ENCODE assay signal across 8 cellular contexts in genomic region chr14:104864267-104865068, GRCh38. TPM values are rescaled to one million over a fixed set of nuclear protein-coding genes. Genes with fewer than 3 reads are reported as not detected.
DNase-seq lines count a peak whose midpoint lies in the region; ATAC-seq, FAIRE-seq and TF ChIP-seq lines count a peak whose summit lies in the region.

No MANE protein-coding gene starts in this region.

- H3K27ac ChIP-seq in OCI-LY1 (ENCODE audit: low read depth, low read length, poor library complexity, severe bottlenecking): no peak overlapping the region
- peak overlapping the region; percentile 64 for H3K27ac ChIP-seq in vagina

- H3K9ac ChIP-seq in OCI-LY1 (ENCODE audit: low read length): peak overlapping the region; percentile 26; the same call in 1 of the 2 replicates

- FAIRE-seq in GM12891 (lab: Jason Lieb, UNC): no peak

- DNase-seq in H7 (peak; percentile 96), mesothelial cell of epicardium (ENCODE audit: low spot score in 2 of 2, unreplicated experiment in 2 of 2) (peak in 1 of 2 experiments; percentile 69), vagina (ENCODE audit: extremely low spot score in 2 of 2) (no peak), GM12891 (ENCODE audit: insufficient read length, low spot score) (no peak)
- DNase-seq in stimulated activated naive CD4-positive, alpha-beta T cell treated with Interleukin-2 at 50 U/mL for 16 hours (lab: John Stamatoyannopoulos, UW): no peak

- no peaks in the 10 kb centered on the region for H3F3A ChIP-seq in OCI-LY1 (ENCODE audit: insufficient read depth, low read length)

- no peaks in the 10 kb centered on the region for H3K9me3 Mint-ChIP-seq in dendritic cell treated with granulocyte-macrophage colony-stimulating factor and Interleukin-4, amounts not matched to agents 40 ng/mL and 50 ng/mL, for 4 days
- no peaks in the 10 kb centered on the region for H3K9me3 Mint-ChIP-seq in mesothelial cell of epicardium

- ATAC-seq in GM19328 (IDR thresholded peaks at IDR 0.05; ENCODE audit: unreplicated experiment): no peak

- peaks cover 33% of the 10 kb centered on the region for H3K27me3 Mint-ChIP-seq in dendritic cell treated with granulocyte-macrophage colony-stimulating factor and Interleukin-4, amounts not matched to agents 40 ng/mL and 50 ng/mL, for 4 days
- H3K27me3 Mint-ChIP-seq in mesothelial cell of epicardium (ENCODE audit: low read depth): peaks cover 11% of the 10 kb centered on the region

- TF ChIP-seq CTCF in OCI-LY1 (IDR thresholded peaks at IDR 0.05; ENCODE audit: low read length) (no peak), mesothelial cell of epicardium (IDR thresholded peaks at IDR 0.05; ENCODE audit: unreplicated experiment) (no peak), vagina (IDR thresholded peaks at IDR 0.05) (no peak)

- H3K4me3 Mint-ChIP-seq in dendritic cell treated with granulocyte-macrophage colony-stimulating factor and Interleukin-4, amounts not matched to agents 40 ng/mL and 50 ng/mL, for 4 days: peak overlapping the region; percentile 24
- peak overlapping the region; percentile 72 for H3K4me3 Mint-ChIP-seq in mesothelial cell of epicardium

- H3K27ac Mint-ChIP-seq in dendritic cell treated with granulocyte-macrophage colony-stimulating factor and Interleukin-4, amounts not matched to agents 40 ng/mL and 50 ng/mL, for 4 days: no peak overlapping the region
- H3K27ac Mint-ChIP-seq in mesothelial cell of epicardium: peak overlapping the region; percentile 43

- H3K9me2 ChIP-seq in OCI-LY1 (ENCODE audit: low read depth, low read length): no peaks in the 10 kb centered on the region

- peak overlapping the region; percentile 77 for H3K4me2 ChIP-seq in OCI-LY1 (ENCODE audit: low read length)

- no peaks in the 10 kb centered on the region for H3K79me2 ChIP-seq in OCI-LY1 (ENCODE audit: insufficient read depth, low read length)

- no peaks in the 10 kb centered on the region for H3K36me3 Mint-ChIP-seq in dendritic cell treated with granulocyte-macrophage colony-stimulating factor and Interleukin-4, amounts not matched to agents 40 ng/mL and 50 ng/mL, for 4 days (ENCODE audit: low read depth)
- H3K36me3 Mint-ChIP-seq in mesothelial cell of epicardium: no peaks in the 10 kb centered on the region

- peaks cover 11% of the 10 kb centered on the region; the same call in 1 of the 2 replicates for H3K27me3 ChIP-seq in H7 (ENCODE audit: control insufficient read depth, insufficient read depth, low read length)
- H3K27me3 ChIP-seq in OCI-LY1 (ENCODE audit: insufficient read depth, low read length): peaks cover 34% of the 10 kb centered on the region
- H3K27me3 ChIP-seq in vagina: no peaks in the 10 kb centered on the region

- peaks cover 3% of the 10 kb centered on the region for H3K4me1 Mint-ChIP-seq in dendritic cell treated with granulocyte-macrophage colony-stimulating factor and Interleukin-4, amounts not matched to agents 40 ng/mL and 50 ng/mL, for 4 days (ENCODE audit: low read depth)
- H3K4me1 Mint-ChIP-seq in mesothelial cell of epicardium: peaks cover 9% of the 10 kb centered on the region

- H3K36me3 ChIP-seq in H7 (replicated peaks; ENCODE audit: control insufficient read depth, insufficient read depth, low read length) (peaks cover 4% of the 10 kb centered on the region), OCI-LY1 (ENCODE audit: insufficient read depth, low read length) (no peaks in the 10 kb centered on the region), vagina (no peaks in the 10 kb centered on the region)

- H2AFZ ChIP-seq in OCI-LY1 (ENCODE audit: low read length): no peak overlapping the region

- intact Hi-C loops in dendritic cell treated with granulocyte-macrophage colony-stimulating factor and Interleukin-4, amounts not matched to agents 40 ng/mL and 50 ng/mL, for 4 days (cut with micrococcal nuclease): no loop called here
- intact Hi-C loops in vagina (cut with DNase I): no loop called here

- H3K4me1 ChIP-seq in OCI-LY1 (ENCODE audit: insufficient read depth, low read length, severe bottlenecking): peaks cover 4% of the 10 kb centered on the region
- peaks cover 32% of the 10 kb centered on the region for H3K4me1 ChIP-seq in vagina

- TF ChIP-seq POLR2A in vagina (IDR thresholded peaks at IDR 0.05): no peak
- no peak for TF ChIP-seq POLR2A in GM12891 (IDR thresholded peaks at IDR 0.05; ENCODE audit: low read depth, low read length)

- H3K9me3 ChIP-seq in OCI-LY1 (ENCODE audit: low read length): no peaks in the 10 kb centered on the region
- no peaks in the 10 kb centered on the region for H3K9me3 ChIP-seq in vagina

- H3K4me3 ChIP-seq in H7 (ENCODE audit: insufficient read depth, low read depth, low read length) (peak overlapping the region; percentile 83), OCI-LY1 (ENCODE audit: low read depth, low read length, poor library complexity, severe bottlenecking) (peak overlapping the region; percentile 58), vagina (peak overlapping the region; percentile 70 to 75)

- H4K20me1 ChIP-seq in OCI-LY1 (ENCODE audit: insufficient read depth, low read length): no peaks in the 10 kb centered on the region

TF ChIP-seq in GM12891, 5 proteins besides CTCF, POLR2A, EP300 and RAD21:
- no peak for TF ChIP-seq PAX5 (IDR thresholded peaks at IDR 0.05; ENCODE audit: insufficient read depth, low read length, severe bottlenecking)
- TF ChIP-seq POU2F2 (IDR thresholded peaks at IDR 0.05; ENCODE audit: low read depth, low read length): no peak
- TF ChIP-seq TAF1 (IDR thresholded peaks at IDR 0.05; ENCODE audit: low read depth, low read length): no peak
- TF ChIP-seq SPI1 (IDR thresholded peaks at IDR 0.05; ENCODE audit: low read depth, low read length): no peak
- TF ChIP-seq POLR2AphosphoS5 (IDR thresholded peaks at IDR 0.05; ENCODE audit: low read depth, low read length): no peak

RNA-seq across cellular contexts. Expression of gene CEP170B, which starts 0.6 kb away (rescaled TPM):
- 20.8 and 21.4 TPM in 2 replicates for total RNA-seq in H7 (2014; rRNA removed; shearing (Covaris generic))
- total RNA-seq in mesothelial cell of epicardium: 28.3 to 29.2 TPM (median 28.4 TPM) in 3 replicates
- 17.9 TPM for total RNA-seq in vagina
- polyA plus RNA-seq in GM12891 (2012; ENCODE audit: low read depth, missing spikeins): 0.06 TPM
